In genomic region chr3:111246967-111247760, GRCh38 we compare ENCODE assay signal across 14 cellular contexts.
DNase-seq lines count a peak whose midpoint lies in the region; ATAC-seq, FAIRE-seq and TF ChIP-seq lines count a peak whose summit lies in the region.
"Had no signal": no experiment of that assay in that cellular context is flagged by ENCODE, and none has a peak within 500 bp of the region (broad histone marks: within the 10 kb centered on the region; RNA-seq: fewer than 3 reads in every experiment).

No MANE protein-coding gene starts in this region.

- peak overlapping the region; percentile 34; the same call in 1 of the 2 replicates for H2AFZ ChIP-seq in GM23248
- H2AFZ ChIP-seq: GM23338 had no signal

- intact Hi-C loops in sciatic nerve (cut with DNase I), result no loop called here

- no peaks in the 10 kb centered on the region for H3K27me3 ChIP-seq in GM23248 (replicated peaks; ENCODE audit: insufficient read depth)
- no peaks in the 10 kb centered on the region for H3K27me3 ChIP-seq in skeletal muscle satellite cell (ENCODE audit: control insufficient read depth, insufficient read depth, low read length)

- H4K20me1 ChIP-seq in GM23248 (ENCODE audit: insufficient read depth), result no peaks in the 10 kb centered on the region

- FAIRE-seq in RCC 7860 (lab: Jason Lieb, UNC) (peak; percentile 80), frontal cortex (lab: Jason Lieb, UNC) (no peak)

- no peak for TF ChIP-seq CTCF in fibroblast of pulmonary artery (IDR thresholded peaks at IDR 0.05; ENCODE audit: low read length, missing control alignments)

- WGBS in GM23248 (ENCODE audit: low coverage in 1 of 2, low lambda C conversion rate in 2 of 2, missing lambda C conversion rate in 2 of 2), 2 experiments, result 33 to 35% methylated on average over 7 of the region's 7 CpGs

- H3K9ac ChIP-seq in GM23248 (no peak overlapping the region), skeletal muscle satellite cell (ENCODE audit: low read depth, low read length) (no peak overlapping the region)

- peak; percentile 90 for DNase-seq in GM23248
- peak; percentile 77 for DNase-seq in RCC 7860 (ENCODE audit: low spot score)
- peak; percentile 65 for DNase-seq in fibroblast of pulmonary artery (ENCODE audit: low read depth)
- no peak for DNase-seq in frontal cortex (ENCODE audit: low spot score in 2 of 2)
- no peak for DNase-seq in stimulated activated naive CD4-positive, alpha-beta T cell treated with Interleukin-2 at 50 U/mL for 16 hours (lab: John Stamatoyannopoulos, UW)
- DNase-seq in sciatic nerve (ENCODE audit: low spot score), result no peak
- DNase-seq: activated naive CD8-positive, alpha-beta T cell treated with anti-CD3 and anti-CD28 coated beads, Interleukin-2, amount 50 U/mL, for 24 hours; erythroblast; left cardiac atrium; NCI-H524 treated with DMSO at 0.1 percent for 48 hours; nucleus accumbens; T-cell had no signal

- no peak overlapping the region for H3K4me2 ChIP-seq in GM23248 (ENCODE audit: unreplicated experiment)
- H3K4me2 ChIP-seq in skeletal muscle satellite cell (ENCODE audit: low read length), result peak overlapping the region; percentile 22
- H3K4me2 ChIP-seq: GM23338 had no signal

- peaks cover 27% of the 10 kb centered on the region for H3K4me1 ChIP-seq in GM23248 (ENCODE audit: insufficient read depth)
- H3K4me1 ChIP-seq in skeletal muscle satellite cell (ENCODE audit: control insufficient read depth, insufficient read depth, low read length), result peaks cover 22% of the 10 kb centered on the region

- H3K79me2 ChIP-seq in GM23248 (ENCODE audit: insufficient read depth), result no peaks in the 10 kb centered on the region

- no peak for ATAC-seq in sciatic nerve
- ATAC-seq: activated naive CD8-positive, alpha-beta T cell treated with anti-CD3 and anti-CD28 coated beads, Interleukin-2, amount 50 U/mL, for 24 hours; GM23338; left cardiac atrium; T-cell had no signal

- H3K9me3 ChIP-seq in GM23248 (ENCODE audit: low read depth) (no peaks in the 10 kb centered on the region), skeletal muscle satellite cell (replicated peaks; ENCODE audit: low read length) (no peaks in the 10 kb centered on the region)

- in situ Hi-C loops in GM23248 (cut with MboI), result no loop called here

- H3K36me3 ChIP-seq in GM23248 (ENCODE audit: low read depth), result no peaks in the 10 kb centered on the region
- H3K36me3 ChIP-seq in skeletal muscle satellite cell (ENCODE audit: insufficient read depth, low read length), result no peaks in the 10 kb centered on the region

- H3K4me3 ChIP-seq in GM23248, result no peak overlapping the region
- no peak overlapping the region for H3K4me3 ChIP-seq in fibroblast of pulmonary artery (replicated peaks; ENCODE audit: low read depth, low read length)
- no peak overlapping the region for H3K4me3 ChIP-seq in skeletal muscle satellite cell (ENCODE audit: low read length)
- H3K4me3 ChIP-seq: GM23338 had no signal

- H3F3A ChIP-seq in GM23248 (ENCODE audit: insufficient read depth), result peaks cover 28% of the 10 kb centered on the region

- H3K9me2 ChIP-seq in GM23248 (ENCODE audit: insufficient read depth), result peaks cover 4% of the 10 kb centered on the region; the same call in 1 of the 2 replicates

- peak overlapping the region; percentile 30 for H3K27ac ChIP-seq in GM23248

Comparison
In these comparisons a context has a peak if more than half of its experiments do, and no peak if none do; other contexts are left out.
1. DNase-seq: peak in GM23248 (single experiment), RCC 7860 (single experiment) and fibroblast of pulmonary artery (single experiment); none in frontal cortex (0 of 2), stimulated activated naive CD4-positive, alpha-beta T cell treated with Interleukin-2 at 50 U/mL for 16 hours (single experiment) and sciatic nerve (single experiment).